1 cellular context compared by ENCODE assay signal in the genomic region with DNA sequence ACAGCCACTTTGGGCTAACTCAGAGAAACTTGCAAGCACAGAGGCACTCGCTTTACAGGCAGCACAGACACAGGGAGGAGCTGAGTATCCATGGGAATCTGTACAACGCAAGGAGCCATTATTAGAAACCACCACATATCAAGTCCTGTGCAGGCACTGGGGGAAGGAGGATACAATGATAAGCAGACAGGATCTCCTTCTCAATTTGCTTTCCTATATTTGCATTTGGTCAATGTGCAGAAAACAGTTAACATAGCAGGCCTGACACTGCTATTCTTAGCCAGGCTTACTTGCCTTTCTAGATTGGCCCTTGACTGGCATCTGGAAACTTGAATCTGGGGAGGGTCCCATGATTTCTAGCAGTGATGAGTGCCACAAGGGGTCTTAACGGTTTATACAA.
A peak's percentile ranks its signal among the peaks of the same experiment; 100 is the strongest.
TF ChIP-seq lines count a peak whose summit lies in the region.

No MANE protein-coding gene starts in this region.

TF ChIP-seq in K562, 482 proteins besides CTCF, POLR2A, EP300 and RAD21 (continued from another document and continues in another):
- TF ChIP-seq, protein P1, sequence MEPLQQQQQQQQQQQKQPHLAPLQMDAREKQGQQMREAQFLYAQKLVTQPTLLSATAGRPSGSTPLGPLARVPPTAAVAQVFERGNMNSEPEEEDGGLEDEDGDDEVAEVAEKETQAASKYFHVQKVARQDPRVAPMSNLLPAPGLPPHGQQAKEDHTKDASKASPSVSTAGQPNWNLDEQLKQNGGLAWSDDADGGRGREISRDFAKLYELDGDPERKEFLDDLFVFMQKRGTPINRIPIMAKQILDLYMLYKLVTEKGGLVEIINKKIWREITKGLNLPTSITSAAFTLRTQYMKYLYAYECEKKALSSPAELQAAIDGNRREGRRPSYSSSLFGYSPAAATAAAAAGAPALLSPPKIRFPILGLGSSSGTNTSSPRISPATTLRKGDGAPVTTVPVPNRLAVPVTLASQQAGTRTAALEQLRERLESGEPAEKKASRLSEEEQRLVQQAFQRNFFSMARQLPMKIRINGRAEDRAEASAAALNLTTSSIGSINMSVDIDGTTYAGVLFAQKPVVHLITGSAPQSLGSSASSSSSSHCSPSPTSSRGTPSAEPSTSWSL (CRISPR knock-in tag; IDR thresholded peaks at IDR 0.05; ENCODE audit: borderline replicate concordance) = no peak
- TF ChIP-seq PTTG1 (tag; IDR thresholded peaks at IDR 0.05; ENCODE audit: low read depth) (no peak), SAP30 (IDR thresholded peaks at IDR 0.05; ENCODE audit: borderline replicate concordance, insufficient read depth, low read depth, low read length, poor library complexity, severe bottlenecking) (no peak), MTF1 (CRISPR knock-in tag; IDR thresholded peaks at IDR 0.05; ENCODE audit: borderline replicate concordance) (no peak), ZNF24 (IDR thresholded peaks at IDR 0.05) (peak; percentile 59; the same call in 1 of the 2 replicates), ZNF445 (CRISPR knock-in tag; IDR thresholded peaks at IDR 0.05; ENCODE audit: low read depth) (no peak), ZNF384 (IDR thresholded peaks at IDR 0.05; ENCODE audit: low read depth, low read length) (no peak), KHSRP (IDR thresholded peaks at IDR 0.05) (peak; percentile 80), CBX8 (IDR thresholded peaks at IDR 0.05; ENCODE audit: borderline replicate concordance, extremely low read depth, low read depth, low read length, poor library complexity, severe bottlenecking) (no peak), TAF1 (IDR thresholded peaks at IDR 0.05; ENCODE audit: control insufficient read depth, extremely low read depth, insufficient read depth, low read length, severe bottlenecking) (no peak), RBM17 (IDR thresholded peaks at IDR 0.05; ENCODE audit: borderline replicate concordance, low read depth, low read length) (no peak), ZNF175 (CRISPR knock-in tag; IDR thresholded peaks at IDR 0.05; ENCODE audit: low read depth) (peak; percentile 80; the same call in 1 of the 2 replicates), EZH2 (IDR thresholded peaks at IDR 0.05; ENCODE audit: borderline replicate concordance, low read depth, low read length) (peak; percentile 66; the same call in 1 of the 2 replicates), ZEB2 (IDR thresholded peaks at IDR 0.05) (no peak), GABPA (tag; conservative IDR thresholded peaks at IDR 0.05; ENCODE audit: low read depth) (0 out of 2 replicates have a peak, but pooled peaks have one; percentile 25), ZNF311 (CRISPR knock-in tag; IDR thresholded peaks at IDR 0.05) (peak; percentile 84), ZBTB8A (IDR thresholded peaks at IDR 0.05; ENCODE audit: partially characterized antibody) (no peak), ZNF780A (CRISPR knock-in tag; IDR thresholded peaks at IDR 0.05) (no peak), ZNF431 (CRISPR knock-in tag; IDR thresholded peaks at IDR 0.05) (no peak), XRCC3 (IDR thresholded peaks at IDR 0.05) (no peak), LEF1 (IDR thresholded peaks at IDR 0.05) (peak; percentile 88), ZZZ3 (IDR thresholded peaks at IDR 0.05) (no peak), HDAC6 (IDR thresholded peaks at IDR 0.05; ENCODE audit: low read depth, low read length) (no peak), MTA3 (IDR thresholded peaks at IDR 0.05; ENCODE audit: borderline replicate concordance) (peak; percentile 76; the same call in 1 of the 2 replicates), KAT2B (IDR thresholded peaks at IDR 0.05; ENCODE audit: low read depth, low read length) (no peak), SAFB (IDR thresholded peaks at IDR 0.05; ENCODE audit: borderline replicate concordance, low read depth, low read length) (no peak), ZNF134 (CRISPR knock-in tag; conservative IDR thresholded peaks at IDR 0.05) (no peak)
- TF ChIP-seq, protein P2, sequence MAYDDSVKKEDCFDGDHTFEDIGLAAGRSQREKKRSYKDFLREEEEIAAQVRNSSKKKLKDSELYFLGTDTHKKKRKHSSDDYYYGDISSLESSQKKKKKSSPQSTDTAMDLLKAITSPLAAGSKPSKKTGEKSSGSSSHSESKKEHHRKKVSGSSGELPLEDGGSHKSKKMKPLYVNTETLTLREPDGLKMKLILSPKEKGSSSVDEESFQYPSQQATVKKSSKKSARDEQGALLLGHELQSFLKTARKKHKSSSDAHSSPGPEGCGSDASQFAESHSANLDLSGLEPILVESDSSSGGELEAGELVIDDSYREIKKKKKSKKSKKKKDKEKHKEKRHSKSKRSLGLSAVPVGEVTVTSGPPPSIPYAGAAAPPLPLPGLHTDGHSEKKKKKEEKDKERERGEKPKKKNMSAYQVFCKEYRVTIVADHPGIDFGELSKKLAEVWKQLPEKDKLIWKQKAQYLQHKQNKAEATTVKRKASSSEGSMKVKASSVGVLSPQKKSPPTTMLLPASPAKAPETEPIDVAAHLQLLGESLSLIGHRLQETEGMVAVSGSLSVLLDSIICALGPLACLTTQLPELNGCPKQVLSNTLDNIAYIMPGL (CRISPR knock-in tag; IDR thresholded peaks at IDR 0.05) = no peak
- TF ChIP-seq, protein P3, sequence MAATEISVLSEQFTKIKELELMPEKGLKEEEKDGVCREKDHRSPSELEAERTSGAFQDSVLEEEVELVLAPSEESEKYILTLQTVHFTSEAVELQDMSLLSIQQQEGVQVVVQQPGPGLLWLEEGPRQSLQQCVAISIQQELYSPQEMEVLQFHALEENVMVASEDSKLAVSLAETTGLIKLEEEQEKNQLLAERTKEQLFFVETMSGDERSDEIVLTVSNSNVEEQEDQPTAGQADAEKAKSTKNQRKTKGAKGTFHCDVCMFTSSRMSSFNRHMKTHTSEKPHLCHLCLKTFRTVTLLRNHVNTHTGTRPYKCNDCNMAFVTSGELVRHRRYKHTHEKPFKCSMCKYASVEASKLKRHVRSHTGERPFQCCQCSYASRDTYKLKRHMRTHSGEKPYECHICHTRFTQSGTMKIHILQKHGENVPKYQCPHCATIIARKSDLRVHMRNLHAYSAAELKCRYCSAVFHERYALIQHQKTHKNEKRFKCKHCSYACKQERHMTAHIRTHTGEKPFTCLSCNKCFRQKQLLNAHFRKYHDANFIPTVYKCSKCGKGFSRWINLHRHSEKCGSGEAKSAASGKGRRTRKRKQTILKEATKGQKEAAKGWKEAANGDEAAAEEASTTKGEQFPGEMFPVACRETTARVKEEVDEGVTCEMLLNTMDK (IDR thresholded peaks at IDR 0.05; ENCODE audit: borderline replicate concordance, insufficient read depth, low read depth, low read length, poor library complexity, severe bottlenecking) = no peak
- TF ChIP-seq, protein P4, sequence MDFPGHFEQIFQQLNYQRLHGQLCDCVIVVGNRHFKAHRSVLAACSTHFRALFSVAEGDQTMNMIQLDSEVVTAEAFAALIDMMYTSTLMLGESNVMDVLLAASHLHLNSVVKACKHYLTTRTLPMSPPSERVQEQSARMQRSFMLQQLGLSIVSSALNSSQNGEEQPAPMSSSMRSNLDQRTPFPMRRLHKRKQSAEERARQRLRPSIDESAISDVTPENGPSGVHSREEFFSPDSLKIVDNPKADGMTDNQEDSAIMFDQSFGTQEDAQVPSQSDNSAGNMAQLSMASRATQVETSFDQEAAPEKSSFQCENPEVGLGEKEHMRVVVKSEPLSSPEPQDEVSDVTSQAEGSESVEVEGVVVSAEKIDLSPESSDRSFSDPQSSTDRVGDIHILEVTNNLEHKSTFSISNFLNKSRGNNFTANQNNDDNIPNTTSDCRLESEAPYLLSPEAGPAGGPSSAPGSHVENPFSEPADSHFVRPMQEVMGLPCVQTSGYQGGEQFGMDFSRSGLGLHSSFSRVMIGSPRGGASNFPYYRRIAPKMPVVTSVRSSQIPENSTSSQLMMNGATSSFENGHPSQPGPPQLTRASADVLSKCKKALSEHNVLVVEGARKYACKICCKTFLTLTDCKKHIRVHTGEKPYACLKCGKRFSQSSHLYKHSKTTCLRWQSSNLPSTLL (IDR thresholded peaks at IDR 0.05) = peak; percentile 80
- TF ChIP-seq, protein P5, sequence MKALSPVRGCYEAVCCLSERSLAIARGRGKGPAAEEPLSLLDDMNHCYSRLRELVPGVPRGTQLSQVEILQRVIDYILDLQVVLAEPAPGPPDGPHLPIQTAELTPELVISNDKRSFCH (CRISPR knock-in tag; IDR thresholded peaks at IDR 0.05) = no peak
- TF ChIP-seq, protein P5 (tag; IDR thresholded peaks at IDR 0.05) = peak; percentile 85
- TF ChIP-seq, protein P6, sequence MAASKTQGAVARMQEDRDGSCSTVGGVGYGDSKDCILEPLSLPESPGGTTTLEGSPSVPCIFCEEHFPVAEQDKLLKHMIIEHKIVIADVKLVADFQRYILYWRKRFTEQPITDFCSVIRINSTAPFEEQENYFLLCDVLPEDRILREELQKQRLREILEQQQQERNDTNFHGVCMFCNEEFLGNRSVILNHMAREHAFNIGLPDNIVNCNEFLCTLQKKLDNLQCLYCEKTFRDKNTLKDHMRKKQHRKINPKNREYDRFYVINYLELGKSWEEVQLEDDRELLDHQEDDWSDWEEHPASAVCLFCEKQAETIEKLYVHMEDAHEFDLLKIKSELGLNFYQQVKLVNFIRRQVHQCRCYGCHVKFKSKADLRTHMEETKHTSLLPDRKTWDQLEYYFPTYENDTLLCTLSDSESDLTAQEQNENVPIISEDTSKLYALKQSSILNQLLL (CRISPR knock-in tag; IDR thresholded peaks at IDR 0.05; ENCODE audit: borderline replicate concordance) = no peak
- TF ChIP-seq, protein P7, sequence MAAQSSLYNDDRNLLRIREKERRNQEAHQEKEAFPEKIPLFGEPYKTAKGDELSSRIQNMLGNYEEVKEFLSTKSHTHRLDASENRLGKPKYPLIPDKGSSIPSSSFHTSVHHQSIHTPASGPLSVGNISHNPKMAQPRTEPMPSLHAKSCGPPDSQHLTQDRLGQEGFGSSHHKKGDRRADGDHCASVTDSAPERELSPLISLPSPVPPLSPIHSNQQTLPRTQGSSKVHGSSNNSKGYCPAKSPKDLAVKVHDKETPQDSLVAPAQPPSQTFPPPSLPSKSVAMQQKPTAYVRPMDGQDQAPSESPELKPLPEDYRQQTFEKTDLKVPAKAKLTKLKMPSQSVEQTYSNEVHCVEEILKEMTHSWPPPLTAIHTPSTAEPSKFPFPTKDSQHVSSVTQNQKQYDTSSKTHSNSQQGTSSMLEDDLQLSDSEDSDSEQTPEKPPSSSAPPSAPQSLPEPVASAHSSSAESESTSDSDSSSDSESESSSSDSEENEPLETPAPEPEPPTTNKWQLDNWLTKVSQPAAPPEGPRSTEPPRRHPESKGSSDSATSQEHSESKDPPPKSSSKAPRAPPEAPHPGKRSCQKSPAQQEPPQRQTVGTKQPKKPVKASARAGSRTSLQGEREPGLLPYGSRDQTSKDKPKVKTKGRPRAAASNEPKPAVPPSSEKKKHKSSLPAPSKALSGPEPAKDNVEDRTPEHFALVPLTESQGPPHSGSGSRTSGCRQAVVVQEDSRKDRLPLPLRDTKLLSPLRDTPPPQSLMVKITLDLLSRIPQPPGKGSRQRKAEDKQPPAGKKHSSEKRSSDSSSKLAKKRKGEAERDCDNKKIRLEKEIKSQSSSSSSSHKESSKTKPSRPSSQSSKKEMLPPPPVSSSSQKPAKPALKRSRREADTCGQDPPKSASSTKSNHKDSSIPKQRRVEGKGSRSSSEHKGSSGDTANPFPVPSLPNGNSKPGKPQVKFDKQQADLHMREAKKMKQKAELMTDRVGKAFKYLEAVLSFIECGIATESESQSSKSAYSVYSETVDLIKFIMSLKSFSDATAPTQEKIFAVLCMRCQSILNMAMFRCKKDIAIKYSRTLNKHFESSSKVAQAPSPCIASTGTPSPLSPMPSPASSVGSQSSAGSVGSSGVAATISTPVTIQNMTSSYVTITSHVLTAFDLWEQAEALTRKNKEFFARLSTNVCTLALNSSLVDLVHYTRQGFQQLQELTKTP (IDR thresholded peaks at IDR 0.05; ENCODE audit: low read depth in 1 of 2, partially characterized antibody in 2 of 2) = peak in 1 of 2 experiments; percentile 54
- TF ChIP-seq, protein P8, sequence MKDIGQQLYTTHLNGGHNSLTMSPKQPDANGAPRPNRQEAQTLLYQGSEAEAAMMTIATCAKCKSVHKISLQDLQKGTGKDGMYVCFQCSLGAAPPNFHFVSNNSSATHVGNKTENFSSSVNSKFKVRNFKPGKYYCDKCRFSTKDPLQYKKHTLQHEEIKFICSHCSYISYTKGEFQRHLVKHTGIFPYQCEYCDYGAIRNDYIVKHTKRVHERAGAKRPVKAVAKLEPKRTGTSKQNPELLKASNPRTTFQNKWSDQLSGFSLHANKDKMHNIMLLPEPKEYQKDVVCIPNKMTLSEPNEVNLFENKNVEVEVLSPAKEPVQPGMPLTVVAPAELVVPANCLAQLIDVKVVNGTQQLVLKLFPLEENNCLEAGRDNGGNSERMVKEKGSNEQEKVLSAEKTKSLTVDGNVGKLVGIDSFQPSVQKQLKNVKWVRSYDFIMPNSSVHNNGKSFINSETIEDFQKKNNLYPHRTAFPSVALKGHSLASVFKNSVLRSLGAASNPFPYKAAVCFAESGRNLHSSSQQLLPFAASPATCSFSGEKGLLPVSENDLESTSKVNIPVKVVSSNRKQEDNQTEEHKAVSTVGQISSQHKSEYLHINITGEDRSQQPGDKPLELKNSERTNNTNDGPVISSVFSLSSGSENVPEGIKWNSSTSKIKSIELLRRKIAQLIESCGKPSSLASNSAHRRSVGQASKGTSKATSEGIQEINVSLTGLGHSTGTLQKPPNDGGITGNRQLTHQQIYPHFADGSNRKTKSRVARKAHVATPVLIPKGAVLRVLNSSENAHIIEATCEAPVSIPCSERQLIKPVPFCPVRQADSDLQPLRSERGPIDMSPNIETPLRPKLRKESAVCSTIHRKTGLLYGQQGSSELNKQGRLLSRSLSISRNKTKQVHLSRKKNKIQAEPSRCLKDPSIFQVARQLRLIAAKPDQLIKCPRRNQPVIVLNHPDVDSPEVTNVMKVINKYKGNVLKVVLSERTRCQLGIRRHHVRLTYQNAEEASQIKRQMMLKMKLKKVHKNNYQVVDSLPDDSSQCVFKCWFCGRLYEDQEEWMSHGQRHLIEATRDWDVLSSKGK (CRISPR knock-in tag; IDR thresholded peaks at IDR 0.05) = no peak
- TF ChIP-seq, protein P9, sequence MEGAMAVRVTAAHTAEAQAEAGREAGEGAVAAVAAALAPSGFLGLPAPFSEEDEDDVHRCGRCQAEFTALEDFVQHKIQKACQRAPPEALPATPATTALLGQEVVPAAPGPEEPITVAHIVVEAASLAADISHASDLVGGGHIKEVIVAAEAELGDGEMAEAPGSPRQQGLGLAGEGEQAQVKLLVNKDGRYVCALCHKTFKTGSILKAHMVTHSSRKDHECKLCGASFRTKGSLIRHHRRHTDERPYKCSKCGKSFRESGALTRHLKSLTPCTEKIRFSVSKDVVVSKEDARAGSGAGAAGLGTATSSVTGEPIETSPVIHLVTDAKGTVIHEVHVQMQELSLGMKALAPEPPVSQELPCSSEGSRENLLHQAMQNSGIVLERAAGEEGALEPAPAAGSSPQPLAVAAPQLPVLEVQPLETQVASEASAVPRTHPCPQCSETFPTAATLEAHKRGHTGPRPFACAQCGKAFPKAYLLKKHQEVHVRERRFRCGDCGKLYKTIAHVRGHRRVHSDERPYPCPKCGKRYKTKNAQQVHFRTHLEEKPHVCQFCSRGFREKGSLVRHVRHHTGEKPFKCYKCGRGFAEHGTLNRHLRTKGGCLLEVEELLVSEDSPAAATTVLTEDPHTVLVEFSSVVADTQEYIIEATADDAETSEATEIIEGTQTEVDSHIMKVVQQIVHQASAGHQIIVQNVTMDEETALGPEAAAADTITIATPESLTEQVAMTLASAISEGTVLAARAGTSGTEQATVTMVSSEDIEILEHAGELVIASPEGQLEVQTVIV (CRISPR knock-in tag; IDR thresholded peaks at IDR 0.05; ENCODE audit: borderline replicate concordance) = no peak
- TF ChIP-seq, protein P10, sequence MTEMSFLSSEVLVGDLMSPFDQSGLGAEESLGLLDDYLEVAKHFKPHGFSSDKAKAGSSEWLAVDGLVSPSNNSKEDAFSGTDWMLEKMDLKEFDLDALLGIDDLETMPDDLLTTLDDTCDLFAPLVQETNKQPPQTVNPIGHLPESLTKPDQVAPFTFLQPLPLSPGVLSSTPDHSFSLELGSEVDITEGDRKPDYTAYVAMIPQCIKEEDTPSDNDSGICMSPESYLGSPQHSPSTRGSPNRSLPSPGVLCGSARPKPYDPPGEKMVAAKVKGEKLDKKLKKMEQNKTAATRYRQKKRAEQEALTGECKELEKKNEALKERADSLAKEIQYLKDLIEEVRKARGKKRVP (CRISPR knock-in tag; IDR thresholded peaks at IDR 0.05) = no peak
